8 cellular contexts compared by ENCODE assay signal in the genomic region with DNA sequence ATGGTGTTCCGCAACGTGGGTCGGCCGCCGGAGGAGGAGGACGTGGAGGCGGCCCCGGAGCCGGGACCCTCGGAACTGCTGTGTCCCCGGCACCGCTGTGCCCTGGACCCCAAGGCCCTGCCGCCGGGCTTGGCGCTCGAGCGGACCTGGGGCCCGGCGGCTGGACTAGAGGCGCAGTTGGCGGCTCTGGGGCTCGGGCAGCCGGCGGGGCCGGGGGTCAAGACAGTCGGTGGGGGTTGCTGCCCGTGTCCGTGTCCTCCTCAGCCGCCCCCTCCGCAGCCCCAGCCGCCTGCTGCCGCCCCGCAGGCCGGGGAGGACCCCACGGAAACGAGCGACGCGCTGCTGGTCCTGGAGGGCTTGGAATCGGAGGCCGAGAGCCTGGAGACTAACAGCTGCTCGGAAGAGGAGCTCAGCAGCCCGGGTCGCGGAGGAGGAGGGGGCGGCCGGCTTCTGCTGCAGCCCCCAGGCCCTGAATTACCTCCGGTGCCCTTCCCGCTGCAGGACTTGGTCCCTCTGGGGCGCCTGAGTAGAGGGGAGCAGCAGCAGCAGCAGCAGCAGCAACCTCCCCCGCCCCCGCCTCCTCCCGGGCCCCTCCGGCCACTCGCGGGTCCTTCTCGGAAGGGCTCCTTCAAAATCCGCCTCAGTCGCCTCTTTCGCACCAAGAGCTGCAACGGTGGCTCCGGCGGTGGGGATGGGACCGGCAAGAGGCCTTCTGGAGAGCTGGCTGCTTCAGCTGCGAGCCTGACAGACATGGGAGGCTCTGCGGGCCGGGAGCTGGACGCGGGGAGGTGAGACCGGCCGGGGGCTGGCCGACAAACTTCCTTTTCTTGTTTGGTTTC. TPM values are rescaled to one million over a fixed set of nuclear protein-coding genes. Genes with fewer than 3 reads are reported as not detected.
DNase-seq lines count a peak whose midpoint lies in the region; ATAC-seq, FAIRE-seq and TF ChIP-seq lines count a peak whose summit lies in the region.

No MANE protein-coding gene starts in this region.

- no peaks in the 10 kb centered on the region for H3K27me3 ChIP-seq in MM.1S (replicated peaks; ENCODE audit: insufficient read depth, low read length)
- H3K27me3 ChIP-seq in heart right ventricle = no peaks in the 10 kb centered on the region
- H3K27me3 ChIP-seq in parathyroid adenoma (ENCODE audit: control insufficient read depth, insufficient read depth, low read length) = no peaks in the 10 kb centered on the region

- no peak for TF ChIP-seq CTCF in MM.1S (IDR thresholded peaks at IDR 0.05; ENCODE audit: low read length)
- TF ChIP-seq CTCF in heart right ventricle (IDR thresholded peaks at IDR 0.05) = no peak
- no peak for TF ChIP-seq CTCF in parathyroid adenoma (IDR thresholded peaks at IDR 0.05)

- no peak for FAIRE-seq in GM19239 (lab: Jason Lieb, UNC)

- H3K9ac ChIP-seq in MM.1S (ENCODE audit: low read length) = peak overlapping the region; percentile 56; the same call in 1 of the 2 replicates
- peak overlapping the region; percentile 63 for H3K9ac ChIP-seq in parathyroid adenoma

- H3K9me3 Mint-ChIP-seq in activated naive CD4-positive, alpha-beta T cell treated with anti-CD3 and anti-CD28 coated beads for 36 hours = no peaks in the 10 kb centered on the region

- H3K9me3 ChIP-seq in MM.1S (replicated peaks; ENCODE audit: insufficient read depth, low read length) (no peaks in the 10 kb centered on the region), heart right ventricle (no peaks in the 10 kb centered on the region), parathyroid adenoma (ENCODE audit: control insufficient read depth, low read length) (no peaks in the 10 kb centered on the region)

- intact Hi-C loops in activated naive CD4-positive, alpha-beta T cell treated with anti-CD3 and anti-CD28 coated beads for 36 hours (cut with micrococcal nuclease) = loop anchor here (5.0 kb wide), 1 partner anchor 140 kb away; no protein-coding TSS in a partner anchor
- intact Hi-C loops in heart right ventricle (cut with DNase I) = loop anchor here in 3 of 10 donors (2.0 to 10.0 kb wide), 3 partner anchors 62 to 842 kb away; partner anchors contain the start of gene CACNB1 (in 1 of the 3)

- H3K79me2 ChIP-seq in MM.1S (ENCODE audit: low read length) = no peaks in the 10 kb centered on the region
- peaks cover 38% of the 10 kb centered on the region for H3K79me2 ChIP-seq in parathyroid adenoma

- H2AFZ ChIP-seq in MM.1S (ENCODE audit: low read length) (peak overlapping the region; percentile 82), parathyroid adenoma (peak overlapping the region; percentile 45)

- peak; percentile 41 to 48 for DNase-seq in AML-193 (lab: John Stamatoyannopoulos, UW)
- DNase-seq in GM19239 (ENCODE audit: insufficient read length, low spot score) = peak; percentile 32
- DNase-seq in MM.1S = no peak
- peak; percentile 38 for DNase-seq in activated naive CD4-positive, alpha-beta T cell treated with anti-CD3 and anti-CD28 coated beads for 36 hours
- DNase-seq in heart right ventricle = peak; percentile 20 to 39
- no peak for DNase-seq in NCI-H2107 (lab: John Stamatoyannopoulos, UW)

- H3K9me2 ChIP-seq in MM.1S (replicated peaks; ENCODE audit: insufficient read depth, low read length) = no peaks in the 10 kb centered on the region

- H3K4me1 Mint-ChIP-seq in activated naive CD4-positive, alpha-beta T cell treated with anti-CD3 and anti-CD28 coated beads for 36 hours (ENCODE audit: low read depth) = peaks cover 48% of the 10 kb centered on the region

- H3K4me3 ChIP-seq in MM.1S (ENCODE audit: low read length) (peak overlapping the region; percentile 79), heart right ventricle (peak overlapping the region; percentile 78 to 96 (median 94)), parathyroid adenoma (ENCODE audit: low read depth, low read length) (peak overlapping the region; percentile 62)

- H3K36me3 ChIP-seq in MM.1S (replicated peaks; ENCODE audit: insufficient read depth, low read length) = no peaks in the 10 kb centered on the region
- no peaks in the 10 kb centered on the region for H3K36me3 ChIP-seq in heart right ventricle
- H3K36me3 ChIP-seq in parathyroid adenoma (ENCODE audit: control insufficient read depth, insufficient read depth, low read length) = no peaks in the 10 kb centered on the region

- WGBS in heart right ventricle, 2 donors = 0 to 1% methylated on average over 70 to 72 of the region's 72 CpGs

- no peaks in the 10 kb centered on the region for H3F3A ChIP-seq in MM.1S (ENCODE audit: insufficient read depth, low read length)

- H3K4me3 Mint-ChIP-seq in activated naive CD4-positive, alpha-beta T cell treated with anti-CD3 and anti-CD28 coated beads for 36 hours = peak overlapping the region; percentile 70

- ATAC-seq in heart right ventricle (peak in 6 of 8 donors; percentile 8 to 42 (median 18)), HG03342 (IDR thresholded peaks at IDR 0.05; ENCODE audit: unreplicated experiment) (no peak)

- H3K4me2 ChIP-seq in MM.1S (ENCODE audit: low read depth, low read length) = peak overlapping the region; percentile 94
- peak overlapping the region; percentile 64 for H3K4me2 ChIP-seq in parathyroid adenoma (ENCODE audit: low read length)

- H3K4me1 ChIP-seq in MM.1S (ENCODE audit: low read length) = peaks cover 4% of the 10 kb centered on the region; the same call in 1 of the 2 replicates
- peaks cover 8 to 57% (median 44%) of the 10 kb centered on the region in 9 donors for H3K4me1 ChIP-seq in heart right ventricle
- peaks cover 9% of the 10 kb centered on the region for H3K4me1 ChIP-seq in parathyroid adenoma

- no peaks in the 10 kb centered on the region for H3K36me3 Mint-ChIP-seq in activated naive CD4-positive, alpha-beta T cell treated with anti-CD3 and anti-CD28 coated beads for 36 hours (ENCODE audit: low read depth)

- H3K27ac Mint-ChIP-seq in activated naive CD4-positive, alpha-beta T cell treated with anti-CD3 and anti-CD28 coated beads for 36 hours = no peak overlapping the region

- no peaks in the 10 kb centered on the region for H4K20me1 ChIP-seq in MM.1S (ENCODE audit: insufficient read depth, low read length)

- no peaks in the 10 kb centered on the region for H3K27me3 Mint-ChIP-seq in activated naive CD4-positive, alpha-beta T cell treated with anti-CD3 and anti-CD28 coated beads for 36 hours (ENCODE audit: low read depth)

- H3K27ac ChIP-seq in MM.1S (ENCODE audit: low read length) (no peak overlapping the region), heart right ventricle (peak overlapping the region; percentile 27 to 93 (median 87)), parathyroid adenoma (peak overlapping the region; percentile 45)

- CTCF ChIA-PET in activated naive CD4-positive, alpha-beta T cell treated with anti-CD3 and anti-CD28 coated beads for 36 hours (lab: Charles Lee) = interaction anchor here (1.3 to 10.3 kb wide), 3 partner anchors 19 to 62 kb away, joined by 4 to 193 read pairs (median 5); no protein-coding TSS in a partner anchor

RNA-seq across cellular contexts. Expression of gene SOCS7, which starts 0.8 kb away (rescaled TPM):
- 10 to 100 TPM; 22.1 to 25.1 TPM for total RNA-seq in activated naive CD4-positive, alpha-beta T cell treated with anti-CD3 and anti-CD28 coated beads for 36 hours
- total RNA-seq in heart right ventricle = 10 to 100 TPM; 11.2 to 23.8 (median 16.3) TPM
- polyA plus RNA-seq in heart right ventricle = 1 to 10 TPM; 2.9 to 4.0 TPM

RNA-seq across cellular contexts. Expression of gene GPR179, which starts 8.7 kb away (rescaled TPM):
- under 1 TPM; 0.02 to 0.07 TPM for total RNA-seq in activated naive CD4-positive, alpha-beta T cell treated with anti-CD3 and anti-CD28 coated beads for 36 hours
- under 1 TPM in 8 of 10 donors, not detected in 2; 0.02 to 0.09 (median 0.06) TPM for total RNA-seq in heart right ventricle
- polyA plus RNA-seq in heart right ventricle = under 1 TPM; under 0.01 to 0.22 TPM

RNA-seq across cellular contexts. Expression of gene MRPL45, which starts 55.5 kb away (rescaled TPM):
- 10 to 100 TPM; 55.5 to 60.8 TPM for total RNA-seq in activated naive CD4-positive, alpha-beta T cell treated with anti-CD3 and anti-CD28 coated beads for 36 hours
- total RNA-seq in heart right ventricle = 10 to 100 TPM; 36.1 to 44.6 (median 39.9) TPM
- polyA plus RNA-seq in heart right ventricle = 10 to 100 TPM; 16.0 to 28.2 TPM

Comparison
In these comparisons a context has a peak if more than half of its experiments do, and no peak if none do; other contexts are left out.
1. DNase-seq: peak in AML-193 (2 of 2), GM19239 (single experiment), activated naive CD4-positive, alpha-beta T cell treated with anti-CD3 and anti-CD28 coated beads for 36 hours (single experiment) and heart right ventricle (2 of 2); none in MM.1S (single experiment) and NCI-H2107 (single experiment).
2. Peak in every context shown above with its lines, with median percentiles within 50 percentile points of each other: H3K4me3 ChIP-seq.